In genomic region chr12:26808766-26809460, GRCh38 we compare ENCODE assay signal across 21 cellular contexts. TPM values are rescaled to one million over a fixed set of nuclear protein-coding genes. Genes with fewer than 3 reads are reported as not detected.
DNase-seq lines count a peak whose midpoint lies in the region; ATAC-seq and TF ChIP-seq lines count a peak whose summit lies in the region.
"Had no signal": no experiment of that assay in that cellular context is flagged by ENCODE, and none has a peak within 500 bp of the region (broad histone marks: within the 10 kb centered on the region; RNA-seq: fewer than 3 reads in every experiment).

No MANE protein-coding gene starts in this region.

- no peaks in the 10 kb centered on the region for H3K27me3 Mint-ChIP-seq in activated naive CD4-positive, alpha-beta T cell treated with anti-CD3 and anti-CD28 coated beads, Interleukin-2, amount 50 U/mL, for 24 hours
- H3K27me3 Mint-ChIP-seq: naive B cell had no signal

- H3K36me3 Mint-ChIP-seq in activated naive CD4-positive, alpha-beta T cell treated with anti-CD3 and anti-CD28 coated beads, Interleukin-2, amount 50 U/mL, for 24 hours, result peaks cover 1% of the 10 kb centered on the region
- H3K36me3 Mint-ChIP-seq: naive B cell had no signal

- H3K9me3 Mint-ChIP-seq in activated naive CD4-positive, alpha-beta T cell treated with anti-CD3 and anti-CD28 coated beads, Interleukin-2, amount 50 U/mL, for 24 hours, result no peaks in the 10 kb centered on the region
- H3K9me3 Mint-ChIP-seq: naive B cell; T-helper 1 cell treated with Interleukin-12 subunit alpha and Interleukin-12 subunit beta and Interleukin-4 antibody, amounts not matched to agents 30 μg/mL and 1 μg/mL, for 36 hours had no signal

- ATAC-seq in HG02798 (IDR thresholded peaks at IDR 0.05; ENCODE audit: poor library complexity, unreplicated experiment) (peak; percentile 64), foreskin keratinocyte (no peak)

- H3K27ac Mint-ChIP-seq in activated naive CD4-positive, alpha-beta T cell treated with anti-CD3 and anti-CD28 coated beads, Interleukin-2, amount 50 U/mL, for 24 hours, result peak overlapping the region; percentile 3
- H3K27ac Mint-ChIP-seq: T-helper 1 cell treated with Interleukin-12 subunit alpha and Interleukin-12 subunit beta and Interleukin-4 antibody, amounts not matched to agents 30 μg/mL and 1 μg/mL, for 36 hours had no signal

- H3K27ac ChIP-seq in ascending aorta, result peak overlapping the region; percentile 69 to 74
- peak overlapping the region; percentile 75 for H3K27ac ChIP-seq in temporal lobe (ENCODE audit: low read depth, low read length)
- H3K27ac ChIP-seq in foreskin keratinocyte, result no peak overlapping the region
- H3K27ac ChIP-seq: colonic mucosa, epithelial cell of prostate, thyroid gland had no signal

- intact Hi-C loops in ascending aorta (cut with DNase I), result no loop called here

- H3K4me1 ChIP-seq in ascending aorta (peaks cover 0 to 17% of the 10 kb centered on the region in 2 donors), foreskin keratinocyte (peaks cover 12% of the 10 kb centered on the region)

- H3K9me3 ChIP-seq in ascending aorta, result no peaks in the 10 kb centered on the region
- H3K9me3 ChIP-seq: colonic mucosa, right atrium auricular region, thyroid gland had no signal

- no peak overlapping the region for H3K4me3 ChIP-seq in ascending aorta
- H3K4me3 ChIP-seq: colonic mucosa, right atrium auricular region, thyroid gland had no signal

- no peaks in the 10 kb centered on the region for H3K36me3 ChIP-seq in ascending aorta
- H3K36me3 ChIP-seq: colonic mucosa, right atrium auricular region, thyroid gland had no signal

- TF ChIP-seq CTCF in ascending aorta (IDR thresholded peaks at IDR 0.05) (no peak), foreskin keratinocyte (conservative IDR thresholded peaks at IDR 0.05) (no peak)

- H3K4me3 Mint-ChIP-seq in activated naive CD4-positive, alpha-beta T cell treated with anti-CD3 and anti-CD28 coated beads, Interleukin-2, amount 50 U/mL, for 24 hours, result peak overlapping the region; percentile 12
- H3K4me3 Mint-ChIP-seq: naive B cell; T-helper 1 cell treated with Interleukin-12 subunit alpha and Interleukin-12 subunit beta and Interleukin-4 antibody, amounts not matched to agents 30 μg/mL and 1 μg/mL, for 36 hours had no signal

- no peaks in the 10 kb centered on the region for H3K27me3 ChIP-seq in ascending aorta
- no peaks in the 10 kb centered on the region for H3K27me3 ChIP-seq in foreskin keratinocyte
- H3K27me3 ChIP-seq: colonic mucosa, right atrium auricular region, thyroid gland had no signal

- no peak for DNase-seq in activated naive CD4-positive, alpha-beta T cell treated with Interleukin-2 at 50 U/mL for 16 hours
- DNase-seq in ascending aorta (ENCODE audit: low spot score in 2 of 2) (no peak), foreskin keratinocyte (no peak), midbrain (lab: John Stamatoyannopoulos, UW) (no peak), NCI-H1436 treated with DMSO at 0.1 percent for 48 hours (lab: John Stamatoyannopoulos, UW) (no peak)
- DNase-seq: activated CD8-positive, alpha-beta memory T cell treated with anti-CD3 and anti-CD28 coated beads for 24 hours; activated effector memory CD4-positive, alpha-beta T cell treated with anti-CD3 and anti-CD28 coated beads, Interleukin-2, amount 50 U/mL, for 16 hours; colonic mucosa; DMS153; mammary epithelial cell; naive B cell; NCI-H1105; NCI-H69; Right ventricle myocardium superior; thyroid gland had no signal

- peaks cover 34% of the 10 kb centered on the region for H3K4me1 Mint-ChIP-seq in activated naive CD4-positive, alpha-beta T cell treated with anti-CD3 and anti-CD28 coated beads, Interleukin-2, amount 50 U/mL, for 24 hours

RNA-seq across cellular contexts. Expression of gene ITPR2, which starts 24.1 kb away (rescaled TPM):
- total RNA-seq in ascending aorta (12.5 TPM), temporal lobe (38.8 TPM), foreskin keratinocyte (9.1 and 10.5 TPM in 2 replicates)
- 0.77 and 0.98 TPM in 2 replicates for polyA plus RNA-seq in foreskin keratinocyte
